In genomic region chr7:98165827-98166667, GRCh38 we compare ENCODE assay signal across 8 cellular contexts. TPM values are rescaled to one million over a fixed set of nuclear protein-coding genes. Genes with fewer than 3 reads are reported as not detected.
A peak's percentile ranks its signal among the peaks of the same experiment; 100 is the strongest.
DNase-seq lines count a peak whose midpoint lies in the region; ATAC-seq and TF ChIP-seq lines count a peak whose summit lies in the region.

No MANE protein-coding gene starts in this region.

- no peaks in the 10 kb centered on the region for H3K27me3 ChIP-seq in breast epithelium
- H3K27me3 ChIP-seq in liver (ENCODE audit: control insufficient read depth in 4 of 4, insufficient read depth in 4 of 4, low read length in 3 of 4), result no peaks in the 10 kb centered on the region

- TF ChIP-seq CTCF in breast epithelium (IDR thresholded peaks at IDR 0.05), result peak in 2 of 3 donors; percentile 23 to 27
- TF ChIP-seq CTCF in liver (IDR thresholded peaks at IDR 0.05; ENCODE audit: low read depth, low read length, missing input control), result peak; percentile 65

- 36% methylated on average over 18 of the region's 18 CpGs for WGBS in liver

- H3K4me1 Mint-ChIP-seq in T-cell, result peaks cover 15 to 18% (median 17%) of the 10 kb centered on the region in 3 donors

- peak; percentile 91 to 94 for TF ChIP-seq RAD21 in liver (IDR thresholded peaks at IDR 0.05)

- no peak overlapping the region for H3K9ac ChIP-seq in liver (ENCODE audit: low read depth in 1 of 2, low read length in 2 of 2)

- CTCF ChIA-PET in T-cell (lab: Charles Lee), result interaction anchor here (0.6 to 6.6 kb wide), 14 partner anchors 21 to 312 kb away, joined by 3 to 82 read pairs (median 4); partner anchors contain the start of gene LMTK2 (in 1 of the 2)

- H3K9me3 ChIP-seq in breast epithelium (no peaks in the 10 kb centered on the region), liver (ENCODE audit: control insufficient read depth in 4 of 4, low read length in 3 of 4) (no peaks in the 10 kb centered on the region)

- H3K27ac ChIP-seq in breast epithelium, result no peak overlapping the region
- no peak overlapping the region for H3K27ac ChIP-seq in liver (ENCODE audit: low read depth in 1 of 2, low read length in 2 of 2)

- intact Hi-C loops in breast epithelium (cut with DNase I; ENCODE audit: low total_unique reads), result loop anchor here (10.0 kb wide), 1 partner anchor 141 kb away; no protein-coding TSS in a partner anchor

- ATAC-seq in T-cell (replicated peaks in 1 of 4), result peak in 2 of 4 experiments; percentile 28 to 76

- no peaks in the 10 kb centered on the region for H3K27me3 Mint-ChIP-seq in T-cell

- no peak overlapping the region for H3K4me3 ChIP-seq in breast epithelium
- no peak overlapping the region for H3K4me3 ChIP-seq in liver (ENCODE audit: low read depth in 1 of 3, low read length in 3 of 3)

- H3K36me3 ChIP-seq in breast epithelium (no peaks in the 10 kb centered on the region), liver (ENCODE audit: control insufficient read depth in 4 of 4, insufficient read depth in 3 of 4, low read depth in 1 of 4, low read length in 3 of 4) (no peaks in the 10 kb centered on the region)

- no peak overlapping the region for H3K27ac Mint-ChIP-seq in T-cell

- POLR2A ChIA-PET in T-cell (lab: Charles Lee), result no interaction called here

- DNase-seq in NCI-H1694 (lab: John Stamatoyannopoulos, UW), result peak; percentile 4
- no peak for DNase-seq in NCI-H1694 treated with DMSO at 0.1 percent for 48 hours (lab: John Stamatoyannopoulos, UW)
- peak; percentile 80 for DNase-seq in HuH-7 (ENCODE audit: low spot score)
- peak in 33 of 34 experiments; percentile 16 to 64 (median 43) for DNase-seq in T-cell
- no peak for DNase-seq in breast epithelium (ENCODE audit: low spot score in 2 of 2)
- peak; percentile 17 for DNase-seq in stimulated activated CD8-positive, alpha-beta memory T cell treated with anti-CD3 and anti-CD28 coated beads, Interleukin-4, amount 100 ng/mL, for 24 hours (ENCODE audit: low read depth)
- no peak for DNase-seq in DMS114 treated with DMSO at 0.1 percent for 48 hours (lab: John Stamatoyannopoulos, UW; ENCODE audit: unreplicated experiment)

- H3K9me3 Mint-ChIP-seq in T-cell, result no peaks in the 10 kb centered on the region

- no peak for TF ChIP-seq POLR2A in breast epithelium (IDR thresholded peaks at IDR 0.05)

- H3K4me1 ChIP-seq in breast epithelium, result no peaks in the 10 kb centered on the region
- peaks cover 0 to 21% (median 17%) of the 10 kb centered on the region in 4 donors for H3K4me1 ChIP-seq in liver (ENCODE audit: control insufficient read depth in 4 of 4, insufficient read depth in 4 of 4, low read length in 3 of 4)

- H3K4me3 Mint-ChIP-seq in T-cell, result no peak overlapping the region

- H3K36me3 Mint-ChIP-seq in T-cell, result peaks cover under 1% of the 10 kb centered on the region

TF ChIP-seq in liver, 16 proteins besides CTCF, POLR2A, EP300 and RAD21:
- TF ChIP-seq SP1 (IDR thresholded peaks at IDR 0.05) (no peak), ZBTB33 (IDR thresholded peaks at IDR 0.05) (no peak), HNF4A (conservative IDR thresholded peaks at IDR 0.05) (peak; percentile 12 to 42), EGR1 (IDR thresholded peaks at IDR 0.05; ENCODE audit: low read depth in 2 of 2) (no peak), RXRA (IDR thresholded peaks at IDR 0.05) (peak in 1 of 2 donors; percentile 30)
- TF ChIP-seq, protein P1, sequence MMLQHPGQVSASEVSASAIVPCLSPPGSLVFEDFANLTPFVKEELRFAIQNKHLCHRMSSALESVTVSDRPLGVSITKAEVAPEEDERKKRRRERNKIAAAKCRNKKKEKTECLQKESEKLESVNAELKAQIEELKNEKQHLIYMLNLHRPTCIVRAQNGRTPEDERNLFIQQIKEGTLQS (IDR thresholded peaks at IDR 0.05), result no peak
TF ChIP-seq in liver: peak in this region for 2.

RNA-seq across cellular contexts. Expression of gene BHLHA15, which starts 45.2 kb away (rescaled TPM):
- total RNA-seq in T-cell (under 1 TPM in 1 of 5 donors, not detected in 4; 0.55 TPM), breast epithelium (1 to 10 TPM in 1 of 3 donors, under 1 TPM in 1, not detected in 1; 0.59 to 2.3 TPM), liver (10 to 100 TPM in 1 of 2 donors, 1 to 10 TPM in 1; 1.8 to 28.9 TPM)
- 10 to 100 TPM in 1 of 2 donors, 1 to 10 TPM in 1; 1.0 to 13.4 TPM for polyA plus RNA-seq in liver

RNA-seq across cellular contexts. Expression of gene LMTK2, which starts 59.4 kb away (rescaled TPM):
- total RNA-seq in T-cell (10 to 100 TPM; 15.4 to 26.8 (median 23.4) TPM), breast epithelium (10 to 100 TPM in 2 of 3 donors, 1 to 10 TPM in 1; 9.4 to 16.7 (median 14.1) TPM), liver (10 to 100 TPM; 13.4 to 14.3 TPM)
- polyA plus RNA-seq in liver, result 1 to 10 TPM; 3.1 to 4.5 TPM

Comparison
In these comparisons a context has a peak if more than half of its experiments do, and no peak if none do; other contexts are left out.
1. DNase-seq: peak in NCI-H1694 (single experiment), HuH-7 (single experiment), T-cell (33 of 34) and stimulated activated CD8-positive, alpha-beta memory T cell treated with anti-CD3 and anti-CD28 coated beads, Interleukin-4, amount 100 ng/mL, for 24 hours (single experiment); none in NCI-H1694 treated with DMSO at 0.1 percent for 48 hours (single experiment), breast epithelium (0 of 2) and DMS114 treated with DMSO at 0.1 percent for 48 hours (single experiment).